29 cellular contexts compared by ENCODE assay signal in the genomic region with DNA sequence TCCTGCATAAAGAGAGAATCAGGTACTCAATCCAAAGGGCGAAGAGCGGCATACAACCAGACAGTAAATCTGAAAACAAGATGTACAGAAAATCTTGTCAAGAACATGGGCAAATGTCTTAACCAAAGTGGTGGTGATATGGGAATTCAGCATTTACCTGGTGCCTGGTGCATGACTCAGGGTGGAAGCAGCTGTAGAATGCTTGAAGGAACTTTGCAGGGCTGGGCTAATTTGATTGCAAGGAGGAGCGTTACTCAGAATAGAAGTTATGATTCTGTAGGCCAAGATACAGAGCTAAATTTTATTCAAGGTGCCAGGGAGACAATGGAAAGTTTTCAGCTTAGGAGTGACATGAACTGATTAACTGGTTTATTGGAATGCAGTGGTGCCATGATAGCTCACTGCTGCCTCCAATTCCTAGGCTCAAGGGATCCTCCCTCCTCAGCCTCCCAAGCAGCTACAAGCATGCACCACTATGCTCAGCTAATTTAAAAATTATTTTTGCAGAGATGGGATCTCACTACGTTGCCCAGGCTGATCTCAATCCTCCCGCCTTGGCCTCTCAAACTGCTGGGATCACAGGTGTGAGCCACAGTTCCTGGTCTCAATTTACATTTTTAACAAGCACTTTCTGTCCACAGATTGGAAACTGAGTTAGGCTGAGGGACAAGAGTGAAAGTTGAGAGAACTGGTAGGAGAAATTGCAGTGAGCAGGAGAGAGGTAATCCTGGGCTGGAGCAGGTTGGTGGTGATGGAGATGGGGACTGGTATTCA.
DNase-seq lines count a peak whose midpoint lies in the region; ATAC-seq and TF ChIP-seq lines count a peak whose summit lies in the region.
"Had no signal": no experiment of that assay in that cellular context is flagged by ENCODE, and none has a peak within 500 bp of the region (broad histone marks: within the 10 kb centered on the region; RNA-seq: fewer than 3 reads in every experiment).

No MANE protein-coding gene starts in this region.

- in situ Hi-C loops in mammary epithelial cell (cut with MboI; ENCODE audit: low sequenced_read_pairs in 2 of 2), result loop anchor here (25.0 kb wide), 4 partner anchors 197 to 572 kb away; no protein-coding TSS in a partner anchor

- H4K20me1 ChIP-seq in HCT116 (ENCODE audit: insufficient read depth) (no peaks in the 10 kb centered on the region), mammary epithelial cell (ENCODE audit: insufficient read depth, low read length) (no peaks in the 10 kb centered on the region)
- H4K20me1 ChIP-seq: BLaER1 treated with 17β-estradiol and CSF1 and Interleukin-3, amounts not matched to agents 10 nM and 100 nM had no signal

- no peak for TF ChIP-seq CTCF in HCT116 (IDR thresholded peaks at IDR 0.05 in 2 of 3, conservative IDR thresholded peaks at IDR 0.05 in 1 of 3; ENCODE audit: borderline replicate concordance in 1 of 3, insufficient read depth in 1 of 3, low read depth in 2 of 3, low read length in 2 of 3)
- no peak for TF ChIP-seq CTCF in mammary epithelial cell (conservative IDR thresholded peaks at IDR 0.05 in 1 of 2, IDR thresholded peaks at IDR 0.05 in 1 of 2; ENCODE audit: extremely low read depth in 1 of 2, insufficient read depth in 1 of 2, low read depth in 1 of 2, low read length in 2 of 2)
- TF ChIP-seq CTCF in left lung (IDR thresholded peaks at IDR 0.05), result no peak

- no peak for TF ChIP-seq RAD21 in HCT116 (IDR thresholded peaks at IDR 0.05; ENCODE audit: low read depth)

- H3K9me3 ChIP-seq in HCT116 (ENCODE audit: control insufficient read depth in 1 of 2, insufficient read depth in 1 of 2, low read depth in 1 of 2, low read length in 2 of 2) (no peaks in the 10 kb centered on the region), mammary epithelial cell (replicated peaks; ENCODE audit: insufficient read depth, low read length) (no peaks in the 10 kb centered on the region), left lung (no peaks in the 10 kb centered on the region)
- H3K9me3 ChIP-seq: BLaER1 treated with 17β-estradiol and CSF1 and Interleukin-3, amounts not matched to agents 10 nM and 100 nM; HAP-1; left ventricle myocardium inferior; right atrium auricular region; spleen; stomach had no signal

- no peak overlapping the region for H3K9ac ChIP-seq in HCT116 (ENCODE audit: low read length)
- no peak overlapping the region for H3K9ac ChIP-seq in mammary epithelial cell (ENCODE audit: insufficient read depth, low read length)
- H3K9ac ChIP-seq: BLaER1 treated with 17β-estradiol and CSF1 and Interleukin-3, amounts not matched to agents 10 nM and 100 nM; neural progenitor cell; parathyroid adenoma had no signal

- no peaks in the 10 kb centered on the region for H3K27me3 ChIP-seq in HCT116 (ENCODE audit: insufficient read depth, low read length)
- no peaks in the 10 kb centered on the region for H3K27me3 ChIP-seq in mammary epithelial cell (ENCODE audit: insufficient read depth, low read length)
- H3K27me3 ChIP-seq in left lung, result no peaks in the 10 kb centered on the region
- H3K27me3 ChIP-seq: BLaER1 treated with 17β-estradiol and CSF1 and Interleukin-3, amounts not matched to agents 10 nM and 100 nM; neural progenitor cell; right atrium auricular region had no signal

- BruUV-seq in HCT116 (replicated peaks; lab: Mats Ljungman, UMichigan) (no TSS peak), mammary epithelial cell (replicated peaks; lab: Mats Ljungman, UMichigan) (no TSS peak)

- H3K4me2 ChIP-seq in HCT116 (ENCODE audit: low read length) (0 out of 2 replicates have a peak overlapping the region, but pooled peaks have one; percentile 1), mammary epithelial cell (ENCODE audit: insufficient read depth, low read depth, low read length) (peak overlapping the region; percentile 1)
- H3K4me2 ChIP-seq: BLaER1 treated with 17β-estradiol and CSF1 and Interleukin-3, amounts not matched to agents 10 nM and 100 nM; neural progenitor cell had no signal

- dilution Hi-C loops in mammary epithelial cell (cut with HindIII; ENCODE audit: low sequenced_read_pairs), result loop anchor here (25.0 kb wide), 1 partner anchor 397 kb away; no protein-coding TSS in a partner anchor

- POLR2A ChIA-PET in HCT116 (lab: Charles Lee), result no interaction called here

- peaks cover 0 to 7% of the 10 kb centered on the region in 2 experiments; a peak in 1 of 4 replicates for H3K4me1 ChIP-seq in HCT116 (ENCODE audit: control insufficient read depth in 1 of 2, insufficient read depth in 2 of 2, low read length in 2 of 2)
- H3K4me1 ChIP-seq in mammary epithelial cell (ENCODE audit: insufficient read depth, low read length), result peaks cover 24% of the 10 kb centered on the region
- H3K4me1 ChIP-seq in left lung, result no peaks in the 10 kb centered on the region
- H3K4me1 ChIP-seq: BLaER1 treated with 17β-estradiol and CSF1 and Interleukin-3, amounts not matched to agents 10 nM and 100 nM; left ventricle myocardium inferior; neural progenitor cell; parathyroid adenoma; right atrium auricular region; spleen; stomach had no signal

- H2AFZ ChIP-seq in HCT116 (ENCODE audit: low read depth, low read length, poor library complexity, severe bottlenecking), result no peak overlapping the region
- H2AFZ ChIP-seq in mammary epithelial cell (ENCODE audit: low read depth, low read length), result peak overlapping the region; percentile 14
- H2AFZ ChIP-seq: neural progenitor cell, parathyroid adenoma had no signal

- no peak for TF ChIP-seq POLR2A in HCT116 (IDR thresholded peaks at IDR 0.05; ENCODE audit: borderline replicate concordance, extremely low read depth, insufficient read depth, insufficient read length)

- intact Hi-C loops in HCT116 (cut with micrococcal nuclease), result no loop called here
- intact Hi-C loops in mammary epithelial cell (cut with micrococcal nuclease), result loop anchor here (2.0 to 10.0 kb wide), 3 partner anchors 91 to 1229 kb away; partner anchors contain the start of genes DAZL and TBC1D5
- intact Hi-C loops in left lung (cut with DNase I), result loop anchor here in 1 of 2 donors (10.0 kb wide), 1 partner anchor 399 kb away; no protein-coding TSS in a partner anchor

- no peaks in the 10 kb centered on the region for H3K36me3 ChIP-seq in HCT116 (ENCODE audit: control insufficient read depth in 1 of 2, insufficient read depth in 2 of 2, low read length in 2 of 2)
- no peaks in the 10 kb centered on the region for H3K36me3 ChIP-seq in mammary epithelial cell (ENCODE audit: insufficient read depth, low read length)
- H3K36me3 ChIP-seq in left lung, result no peaks in the 10 kb centered on the region
- H3K36me3 ChIP-seq: BLaER1 treated with 17β-estradiol and CSF1 and Interleukin-3, amounts not matched to agents 10 nM and 100 nM; HAP-1; left ventricle myocardium inferior; neural progenitor cell; right atrium auricular region; spleen; stomach had no signal

- H3K4me3 ChIP-seq in HCT116 (replicated peaks in 1 of 2; ENCODE audit: low read depth in 1 of 2, low read length in 2 of 2) (no peak overlapping the region), mammary epithelial cell (replicated peaks in 1 of 3; ENCODE audit: insufficient read depth in 1 of 3, low read depth in 2 of 3, low read length in 3 of 3) (no peak overlapping the region), left lung (no peak overlapping the region)
- H3K4me3 ChIP-seq: BLaER1 treated with 17β-estradiol and CSF1 and Interleukin-3, amounts not matched to agents 10 nM and 100 nM; HAP-1; left ventricle myocardium inferior; neural progenitor cell; right atrium auricular region; spleen; stomach had no signal

- ATAC-seq in HCT116 (peak; percentile 55; the same call in 1 of the 2 replicates), left lung (peak; percentile 69), GM21390 (IDR thresholded peaks at IDR 0.05; ENCODE audit: unreplicated experiment) (no peak)
- ATAC-seq: activated CD8-positive, alpha-beta T cell treated with anti-CD3 and anti-CD28 coated beads, Interleukin-2, amount 10 ng/mL, durations not matched to agents 7 days and 5 days; activated naive CD4-positive, alpha-beta T cell treated with anti-CD3 and anti-CD28 coated beads, Interleukin-2, amount 50 U/mL, for 72 hours had no signal

- no peaks in the 10 kb centered on the region for H3K9me2 ChIP-seq in HCT116 (ENCODE audit: insufficient read depth)

- CTCF ChIA-PET in HCT116 (lab: Charles Lee) (no interaction called here), mammary epithelial cell (lab: Charles Lee; ENCODE audit: low non-redundant PET) (interaction anchor here (0.9 kb wide), 1 partner anchor 189 kb away, joined by 7 read pairs; no protein-coding TSS in a partner anchor)

- H3K27ac ChIP-seq in HCT116 (ENCODE audit: low read depth, low read length) (no peak overlapping the region), mammary epithelial cell (ENCODE audit: insufficient read depth, low read depth, low read length) (no peak overlapping the region), left lung (no peak overlapping the region)
- H3K27ac ChIP-seq: BLaER1 treated with 17β-estradiol and CSF1 and Interleukin-3, amounts not matched to agents 10 nM and 100 nM; left ventricle myocardium inferior; neural progenitor cell; parathyroid adenoma; right atrium auricular region; spleen; stomach had no signal

- H3K79me2 ChIP-seq in HCT116 (ENCODE audit: insufficient read depth, low read length) (no peaks in the 10 kb centered on the region), mammary epithelial cell (ENCODE audit: insufficient read depth, low read length) (no peaks in the 10 kb centered on the region)
- H3K79me2 ChIP-seq: parathyroid adenoma had no signal

- WGBS in mammary epithelial cell (ENCODE audit: low coverage, missing lambda C conversion rate), result 83% methylated on average over 5 of the region's 5 CpGs

- DNase-seq in HCT116 (ENCODE audit: low read depth, low spot score) (no peak), LoVo (ENCODE audit: low spot score) (peak; percentile 19), mammary epithelial cell (peak; percentile 73), left lung (no peak), 8988T (no peak), NCI-H2227 (lab: John Stamatoyannopoulos, UW; ENCODE audit: unreplicated experiment) (no peak)
- no peak for DNase-seq in activated naive CD4-positive, alpha-beta T cell (lab: John Stamatoyannopoulos, UW)
- DNase-seq: activated CD8-positive, alpha-beta T cell treated with anti-CD3 and anti-CD28 coated beads, Interleukin-2, amount 10 ng/mL, durations not matched to agents 7 days and 5 days; amygdala; DMS53; hypothalamus; immature natural killer cell; KBM-7; left ventricle myocardium inferior; MM.1S; NCI-H1105 treated with DMSO at 0.1 percent for 48 hours; NCI-H2029; NCI-H526; NK-92 treated with Interleukin-12 subunit alpha and Interleukin-12 subunit beta, amount 100 ng/mL, for 24 hours; Right ventricle myocardium superior; spleen; stomach had no signal

- RAD21 ChIA-PET in HCT116 (lab: Charles Lee; ENCODE audit: low non-redundant PET in 1 of 2, low total read pairs in 2 of 2, uncharacterized antibody in 2 of 2, unreplicated experiment in 2 of 2), result no interaction called here

TF ChIP-seq in HCT116, 20 proteins besides CTCF, POLR2A, EP300 and RAD21 (continues in another document):
- TF ChIP-seq YY1 (IDR thresholded peaks at IDR 0.05; ENCODE audit: extremely low read depth, insufficient replicate concordance, low read depth, low read length) (no peak), SP1 (IDR thresholded peaks at IDR 0.05; ENCODE audit: low read depth) (no peak), EZH2phosphoT487 (IDR thresholded peaks at IDR 0.05; ENCODE audit: borderline replicate concordance) (no peak), SRF (IDR thresholded peaks at IDR 0.05; ENCODE audit: low read depth) (no peak), JUND (IDR thresholded peaks at IDR 0.05) (no peak)

Comparison
In these comparisons a context has a peak if more than half of its experiments do, and no peak if none do; other contexts are left out.
1. DNase-seq: peak in LoVo (single experiment) and mammary epithelial cell (single experiment); none in HCT116 (single experiment), left lung (0 of 2), 8988T (single experiment), NCI-H2227 (single experiment) and activated naive CD4-positive, alpha-beta T cell (0 of 4).